1 cellular context compared by ENCODE assay signal in the genomic region with DNA sequence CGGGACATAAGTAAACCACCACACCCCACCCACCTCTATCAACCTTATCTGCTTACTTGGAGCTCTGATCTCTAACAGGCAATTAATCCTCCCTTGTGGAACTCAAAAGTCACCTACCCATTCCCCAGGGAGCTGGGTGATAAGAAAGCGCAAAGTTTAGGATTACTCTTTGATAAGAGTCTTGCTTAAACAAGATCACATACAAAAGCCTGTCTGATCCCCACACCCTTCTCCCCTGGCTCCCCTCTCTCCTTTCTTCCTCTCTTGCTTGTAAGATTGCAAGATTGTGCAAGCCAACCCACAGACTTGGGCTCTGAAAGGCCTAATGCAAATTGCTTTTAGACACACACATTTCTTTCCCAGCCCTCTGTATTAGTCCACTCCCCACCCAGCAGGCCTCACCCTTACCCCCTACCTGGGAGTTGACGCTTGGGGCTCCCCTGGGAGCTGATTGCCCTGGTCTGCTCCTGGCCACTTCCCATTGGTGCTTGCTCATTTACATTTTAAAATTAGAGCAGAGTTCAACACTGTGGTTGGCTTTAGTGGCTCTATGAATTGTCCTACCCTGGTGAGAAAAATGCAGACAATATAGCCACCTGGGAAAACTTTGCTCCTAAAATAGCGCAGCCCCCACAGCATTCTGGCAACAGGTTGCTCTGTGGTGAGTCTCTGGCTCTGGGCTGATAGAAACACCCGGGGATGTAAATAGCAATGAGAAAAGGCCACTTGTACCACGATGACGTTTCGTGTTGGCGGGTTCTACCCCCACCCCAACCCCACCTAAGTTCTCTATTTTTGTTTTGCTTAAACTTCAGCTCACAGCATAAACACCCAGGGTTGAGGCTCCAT.
TF ChIP-seq lines count a peak whose summit lies in the region.

No MANE protein-coding gene starts in this region.

TF ChIP-seq in HepG2, 621 proteins besides CTCF, POLR2A, EP300 and RAD21 (continued from another document and continues in another):
- no peak for TF ChIP-seq ZNF180 (CRISPR knock-in tag; IDR thresholded peaks at IDR 0.05; ENCODE audit: borderline replicate concordance, low read depth)
- TF ChIP-seq, protein P1, sequence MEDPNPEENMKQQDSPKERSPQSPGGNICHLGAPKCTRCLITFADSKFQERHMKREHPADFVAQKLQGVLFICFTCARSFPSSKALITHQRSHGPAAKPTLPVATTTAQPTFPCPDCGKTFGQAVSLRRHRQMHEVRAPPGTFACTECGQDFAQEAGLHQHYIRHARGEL (CRISPR knock-in tag; IDR thresholded peaks at IDR 0.05): no peak
- no peak for TF ChIP-seq SMARCC2 (IDR thresholded peaks at IDR 0.05)
- no peak for TF ChIP-seq PLRG1 (conservative IDR thresholded peaks at IDR 0.05)
- TF ChIP-seq ZSCAN9 (CRISPR knock-in tag; IDR thresholded peaks at IDR 0.05; ENCODE audit: borderline replicate concordance): peak; percentile 58
- 0 out of 2 replicates have a peak, but pooled peaks have one; percentile 13 for TF ChIP-seq ZNF615 (CRISPR knock-in tag; IDR thresholded peaks at IDR 0.05; ENCODE audit: borderline replicate concordance)
- TF ChIP-seq ZNF841 (CRISPR knock-in tag; IDR thresholded peaks at IDR 0.05; ENCODE audit: borderline replicate concordance): no peak
- TF ChIP-seq ZNF883 (CRISPR knock-in tag; IDR thresholded peaks at IDR 0.05; ENCODE audit: not compliant biosample characterization): no peak
- no peak for TF ChIP-seq NFE2L1 (CRISPR knock-in tag; IDR thresholded peaks at IDR 0.05; ENCODE audit: borderline replicate concordance)
- no peak for TF ChIP-seq RARG (CRISPR knock-in tag; IDR thresholded peaks at IDR 0.05; ENCODE audit: low read depth)
- TF ChIP-seq ZNF589 (CRISPR knock-in tag; conservative IDR thresholded peaks at IDR 0.05): no peak
- TF ChIP-seq FOSL2 (CRISPR knock-in tag; IDR thresholded peaks at IDR 0.05): peak; percentile 65
- peak; percentile 45; the same call in 1 of the 2 replicates for TF ChIP-seq THAP11 (CRISPR knock-in tag; IDR thresholded peaks at IDR 0.05)
- no peak for TF ChIP-seq ZNF207 (IDR thresholded peaks at IDR 0.05; ENCODE audit: borderline replicate concordance)
- 0 out of 2 replicates have a peak, but pooled peaks have one; percentile 8 for TF ChIP-seq KDM2A (CRISPR knock-in tag; IDR thresholded peaks at IDR 0.05; ENCODE audit: borderline replicate concordance, low read depth)
- TF ChIP-seq, protein P2, sequence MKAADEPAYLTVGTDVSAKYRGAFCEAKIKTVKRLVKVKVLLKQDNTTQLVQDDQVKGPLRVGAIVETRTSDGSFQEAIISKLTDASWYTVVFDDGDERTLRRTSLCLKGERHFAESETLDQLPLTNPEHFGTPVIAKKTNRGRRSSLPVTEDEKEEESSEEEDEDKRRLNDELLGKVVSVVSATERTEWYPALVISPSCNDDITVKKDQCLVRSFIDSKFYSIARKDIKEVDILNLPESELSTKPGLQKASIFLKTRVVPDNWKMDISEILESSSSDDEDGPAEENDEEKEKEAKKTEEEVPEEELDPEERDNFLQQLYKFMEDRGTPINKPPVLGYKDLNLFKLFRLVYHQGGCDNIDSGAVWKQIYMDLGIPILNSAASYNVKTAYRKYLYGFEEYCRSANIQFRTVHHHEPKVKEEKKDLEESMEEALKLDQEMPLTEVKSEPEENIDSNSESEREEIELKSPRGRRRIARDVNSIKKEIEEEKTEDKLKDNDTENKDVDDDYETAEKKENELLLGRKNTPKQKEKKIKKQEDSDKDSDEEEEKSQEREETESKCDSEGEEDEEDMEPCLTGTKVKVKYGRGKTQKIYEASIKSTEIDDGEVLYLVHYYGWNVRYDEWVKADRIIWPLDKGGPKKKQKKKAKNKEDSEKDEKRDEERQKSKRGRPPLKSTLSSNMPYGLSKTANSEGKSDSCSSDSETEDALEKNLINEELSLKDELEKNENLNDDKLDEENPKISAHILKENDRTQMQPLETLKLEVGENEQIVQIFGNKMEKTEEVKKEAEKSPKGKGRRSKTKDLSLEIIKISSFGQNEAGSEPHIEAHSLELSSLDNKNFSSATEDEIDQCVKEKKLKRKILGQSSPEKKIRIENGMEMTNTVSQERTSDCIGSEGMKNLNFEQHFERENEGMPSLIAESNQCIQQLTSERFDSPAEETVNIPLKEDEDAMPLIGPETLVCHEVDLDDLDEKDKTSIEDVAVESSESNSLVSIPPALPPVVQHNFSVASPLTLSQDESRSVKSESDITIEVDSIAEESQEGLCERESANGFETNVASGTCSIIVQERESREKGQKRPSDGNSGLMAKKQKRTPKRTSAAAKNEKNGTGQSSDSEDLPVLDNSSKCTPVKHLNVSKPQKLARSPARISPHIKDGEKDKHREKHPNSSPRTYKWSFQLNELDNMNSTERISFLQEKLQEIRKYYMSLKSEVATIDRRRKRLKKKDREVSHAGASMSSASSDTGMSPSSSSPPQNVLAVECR (CRISPR knock-in tag; IDR thresholded peaks at IDR 0.05; ENCODE audit: borderline replicate concordance): no peak; the same call in 1 of the 2 replicates
- TF ChIP-seq ZNF160 (CRISPR knock-in tag; IDR thresholded peaks at IDR 0.05): peak; percentile 79; the same call in 1 of the 2 replicates
- TF ChIP-seq ZNF7 (CRISPR knock-in tag; IDR thresholded peaks at IDR 0.05): no peak
- TF ChIP-seq FOSL1 (CRISPR knock-in tag; IDR thresholded peaks at IDR 0.05; ENCODE audit: borderline replicate concordance): no peak
- TF ChIP-seq, protein P3, sequence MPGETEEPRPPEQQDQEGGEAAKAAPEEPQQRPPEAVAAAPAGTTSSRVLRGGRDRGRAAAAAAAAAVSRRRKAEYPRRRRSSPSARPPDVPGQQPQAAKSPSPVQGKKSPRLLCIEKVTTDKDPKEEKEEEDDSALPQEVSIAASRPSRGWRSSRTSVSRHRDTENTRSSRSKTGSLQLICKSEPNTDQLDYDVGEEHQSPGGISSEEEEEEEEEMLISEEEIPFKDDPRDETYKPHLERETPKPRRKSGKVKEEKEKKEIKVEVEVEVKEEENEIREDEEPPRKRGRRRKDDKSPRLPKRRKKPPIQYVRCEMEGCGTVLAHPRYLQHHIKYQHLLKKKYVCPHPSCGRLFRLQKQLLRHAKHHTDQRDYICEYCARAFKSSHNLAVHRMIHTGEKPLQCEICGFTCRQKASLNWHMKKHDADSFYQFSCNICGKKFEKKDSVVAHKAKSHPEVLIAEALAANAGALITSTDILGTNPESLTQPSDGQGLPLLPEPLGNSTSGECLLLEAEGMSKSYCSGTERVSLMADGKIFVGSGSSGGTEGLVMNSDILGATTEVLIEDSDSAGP (CRISPR knock-in tag; IDR thresholded peaks at IDR 0.05; ENCODE audit: borderline replicate concordance): no peak
- peak; percentile 58; the same call in 1 of the 2 replicates for TF ChIP-seq HMG20B (CRISPR knock-in tag; conservative IDR thresholded peaks at IDR 0.05)
- TF ChIP-seq ZNF264 (CRISPR knock-in tag; IDR thresholded peaks at IDR 0.05): peak; percentile 68
- TF ChIP-seq XBP1 (CRISPR knock-in tag; IDR thresholded peaks at IDR 0.05): no peak
- TF ChIP-seq ARNT (IDR thresholded peaks at IDR 0.05): no peak
- TF ChIP-seq MEF2D (CRISPR knock-in tag; IDR thresholded peaks at IDR 0.05): no peak; the same call in none of the 2 replicates
- no peak for TF ChIP-seq NPAS2 (CRISPR knock-in tag; IDR thresholded peaks at IDR 0.05; ENCODE audit: borderline replicate concordance)
- TF ChIP-seq ZBTB20 (CRISPR knock-in tag; IDR thresholded peaks at IDR 0.05; ENCODE audit: borderline replicate concordance, low read depth): 0 out of 2 replicates have a peak, but pooled peaks have one; percentile 44
- no peak for TF ChIP-seq STAT5B (CRISPR knock-in tag; IDR thresholded peaks at IDR 0.05)
- TF ChIP-seq, protein P4, sequence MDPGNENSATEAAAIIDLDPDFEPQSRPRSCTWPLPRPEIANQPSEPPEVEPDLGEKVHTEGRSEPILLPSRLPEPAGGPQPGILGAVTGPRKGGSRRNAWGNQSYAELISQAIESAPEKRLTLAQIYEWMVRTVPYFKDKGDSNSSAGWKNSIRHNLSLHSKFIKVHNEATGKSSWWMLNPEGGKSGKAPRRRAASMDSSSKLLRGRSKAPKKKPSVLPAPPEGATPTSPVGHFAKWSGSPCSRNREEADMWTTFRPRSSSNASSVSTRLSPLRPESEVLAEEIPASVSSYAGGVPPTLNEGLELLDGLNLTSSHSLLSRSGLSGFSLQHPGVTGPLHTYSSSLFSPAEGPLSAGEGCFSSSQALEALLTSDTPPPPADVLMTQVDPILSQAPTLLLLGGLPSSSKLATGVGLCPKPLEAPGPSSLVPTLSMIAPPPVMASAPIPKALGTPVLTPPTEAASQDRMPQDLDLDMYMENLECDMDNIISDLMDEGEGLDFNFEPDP (CRISPR knock-in tag; conservative IDR thresholded peaks at IDR 0.05): no peak
- TF ChIP-seq, protein P5, sequence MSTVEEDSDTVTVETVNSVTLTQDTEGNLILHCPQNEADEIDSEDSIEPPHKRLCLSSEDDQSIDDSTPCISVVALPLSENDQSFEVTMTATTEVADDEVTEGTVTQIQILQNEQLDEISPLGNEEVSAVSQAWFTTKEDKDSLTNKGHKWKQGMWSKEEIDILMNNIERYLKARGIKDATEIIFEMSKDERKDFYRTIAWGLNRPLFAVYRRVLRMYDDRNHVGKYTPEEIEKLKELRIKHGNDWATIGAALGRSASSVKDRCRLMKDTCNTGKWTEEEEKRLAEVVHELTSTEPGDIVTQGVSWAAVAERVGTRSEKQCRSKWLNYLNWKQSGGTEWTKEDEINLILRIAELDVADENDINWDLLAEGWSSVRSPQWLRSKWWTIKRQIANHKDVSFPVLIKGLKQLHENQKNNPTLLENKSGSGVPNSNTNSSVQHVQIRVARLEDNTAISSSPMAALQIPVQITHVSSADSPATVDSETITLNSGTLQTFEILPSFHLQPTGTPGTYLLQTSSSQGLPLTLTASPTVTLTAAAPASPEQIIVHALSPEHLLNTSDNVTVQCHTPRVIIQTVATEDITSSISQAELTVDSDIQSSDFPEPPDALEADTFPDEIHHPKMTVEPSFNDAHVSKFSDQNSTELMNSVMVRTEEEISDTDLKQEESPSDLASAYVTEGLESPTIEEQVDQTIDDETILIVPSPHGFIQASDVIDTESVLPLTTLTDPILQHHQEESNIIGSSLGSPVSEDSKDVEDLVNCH (CRISPR knock-in tag; IDR thresholded peaks at IDR 0.05): no peak
- TF ChIP-seq KLF16 (CRISPR knock-in tag; IDR thresholded peaks at IDR 0.05): peak in 1 of 2 experiments; percentile 38; a peak in 1 of 4 replicates
- peak; percentile 92 for TF ChIP-seq TBX2 (CRISPR knock-in tag; IDR thresholded peaks at IDR 0.05; ENCODE audit: borderline replicate concordance)
- TF ChIP-seq, protein P6, sequence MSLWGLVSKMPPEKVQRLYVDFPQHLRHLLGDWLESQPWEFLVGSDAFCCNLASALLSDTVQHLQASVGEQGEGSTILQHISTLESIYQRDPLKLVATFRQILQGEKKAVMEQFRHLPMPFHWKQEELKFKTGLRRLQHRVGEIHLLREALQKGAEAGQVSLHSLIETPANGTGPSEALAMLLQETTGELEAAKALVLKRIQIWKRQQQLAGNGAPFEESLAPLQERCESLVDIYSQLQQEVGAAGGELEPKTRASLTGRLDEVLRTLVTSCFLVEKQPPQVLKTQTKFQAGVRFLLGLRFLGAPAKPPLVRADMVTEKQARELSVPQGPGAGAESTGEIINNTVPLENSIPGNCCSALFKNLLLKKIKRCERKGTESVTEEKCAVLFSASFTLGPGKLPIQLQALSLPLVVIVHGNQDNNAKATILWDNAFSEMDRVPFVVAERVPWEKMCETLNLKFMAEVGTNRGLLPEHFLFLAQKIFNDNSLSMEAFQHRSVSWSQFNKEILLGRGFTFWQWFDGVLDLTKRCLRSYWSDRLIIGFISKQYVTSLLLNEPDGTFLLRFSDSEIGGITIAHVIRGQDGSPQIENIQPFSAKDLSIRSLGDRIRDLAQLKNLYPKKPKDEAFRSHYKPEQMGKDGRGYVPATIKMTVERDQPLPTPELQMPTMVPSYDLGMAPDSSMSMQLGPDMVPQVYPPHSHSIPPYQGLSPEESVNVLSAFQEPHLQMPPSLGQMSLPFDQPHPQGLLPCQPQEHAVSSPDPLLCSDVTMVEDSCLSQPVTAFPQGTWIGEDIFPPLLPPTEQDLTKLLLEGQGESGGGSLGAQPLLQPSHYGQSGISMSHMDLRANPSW (CRISPR knock-in tag; IDR thresholded peaks at IDR 0.05; ENCODE audit: borderline replicate concordance): peak; percentile 70; the same call in 1 of the 2 replicates
- no peak for TF ChIP-seq DNMT3B (CRISPR knock-in tag; conservative IDR thresholded peaks at IDR 0.05)
- TF ChIP-seq GATAD2A (CRISPR knock-in tag; IDR thresholded peaks at IDR 0.05): peak; percentile 88
- TF ChIP-seq GTF2F1 (IDR thresholded peaks at IDR 0.05; ENCODE audit: low read length): no peak
- TF ChIP-seq TCF12 (IDR thresholded peaks at IDR 0.05): no peak
- TF ChIP-seq TCF12 (CRISPR knock-in tag; IDR thresholded peaks at IDR 0.05): peak; percentile 55; the same call in 1 of the 2 replicates
- peak; percentile 9 for TF ChIP-seq RBM39 (IDR thresholded peaks at IDR 0.05; ENCODE audit: low read depth, low read length, poor library complexity, severe bottlenecking)
- TF ChIP-seq, protein P7, sequence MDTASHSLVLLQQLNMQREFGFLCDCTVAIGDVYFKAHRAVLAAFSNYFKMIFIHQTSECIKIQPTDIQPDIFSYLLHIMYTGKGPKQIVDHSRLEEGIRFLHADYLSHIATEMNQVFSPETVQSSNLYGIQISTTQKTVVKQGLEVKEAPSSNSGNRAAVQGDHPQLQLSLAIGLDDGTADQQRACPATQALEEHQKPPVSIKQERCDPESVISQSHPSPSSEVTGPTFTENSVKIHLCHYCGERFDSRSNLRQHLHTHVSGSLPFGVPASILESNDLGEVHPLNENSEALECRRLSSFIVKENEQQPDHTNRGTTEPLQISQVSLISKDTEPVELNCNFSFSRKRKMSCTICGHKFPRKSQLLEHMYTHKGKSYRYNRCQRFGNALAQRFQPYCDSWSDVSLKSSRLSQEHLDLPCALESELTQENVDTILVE (CRISPR knock-in tag; IDR thresholded peaks at IDR 0.05): 0 out of 2 replicates have a peak, but pooled peaks have one; percentile 29
- TF ChIP-seq ZNF224 (CRISPR knock-in tag; IDR thresholded peaks at IDR 0.05): peak; percentile 58; the same call in 1 of the 2 replicates
- TF ChIP-seq, protein P8, sequence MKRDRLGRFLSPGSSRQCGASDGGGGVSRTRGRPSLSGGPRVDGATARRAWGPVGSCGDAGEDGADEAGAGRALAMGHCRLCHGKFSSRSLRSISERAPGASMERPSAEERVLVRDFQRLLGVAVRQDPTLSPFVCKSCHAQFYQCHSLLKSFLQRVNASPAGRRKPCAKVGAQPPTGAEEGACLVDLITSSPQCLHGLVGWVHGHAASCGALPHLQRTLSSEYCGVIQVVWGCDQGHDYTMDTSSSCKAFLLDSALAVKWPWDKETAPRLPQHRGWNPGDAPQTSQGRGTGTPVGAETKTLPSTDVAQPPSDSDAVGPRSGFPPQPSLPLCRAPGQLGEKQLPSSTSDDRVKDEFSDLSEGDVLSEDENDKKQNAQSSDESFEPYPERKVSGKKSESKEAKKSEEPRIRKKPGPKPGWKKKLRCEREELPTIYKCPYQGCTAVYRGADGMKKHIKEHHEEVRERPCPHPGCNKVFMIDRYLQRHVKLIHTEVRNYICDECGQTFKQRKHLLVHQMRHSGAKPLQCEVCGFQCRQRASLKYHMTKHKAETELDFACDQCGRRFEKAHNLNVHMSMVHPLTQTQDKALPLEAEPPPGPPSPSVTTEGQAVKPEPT (CRISPR knock-in tag; IDR thresholded peaks at IDR 0.05; ENCODE audit: low read depth): no peak
- TF ChIP-seq MED1 (CRISPR knock-in tag; IDR thresholded peaks at IDR 0.05): peak; percentile 49; the same call in 1 of the 2 replicates
